In genomic region chr2:3214065-3214464, GRCh38 we compare ENCODE assay signal across 1 cellular context.
TF ChIP-seq lines count a peak whose summit lies in the region.

No MANE protein-coding gene starts in this region.

TF ChIP-seq in neural cell, 6 proteins besides CTCF, POLR2A, EP300 and RAD21 (continued from another document):
- no peak for TF ChIP-seq REST (IDR thresholded peaks at IDR 0.05; ENCODE audit: borderline replicate concordance)
- TF ChIP-seq TAF1 (IDR thresholded peaks at IDR 0.05; ENCODE audit: low read depth), result no peak
- no peak for TF ChIP-seq POLR2AphosphoS5 (IDR thresholded peaks at IDR 0.05)
- TF ChIP-seq EZH2 (IDR thresholded peaks at IDR 0.05; ENCODE audit: borderline replicate concordance, insufficient read depth, low read length, poor library complexity, severe bottlenecking), result no peak
- TF ChIP-seq SMC3 (conservative IDR thresholded peaks at IDR 0.05; ENCODE audit: poor library complexity), result no peak
